In genomic region chr5:169970911-169971436, GRCh38 we compare ENCODE assay signal across 11 cellular contexts. TPM values are rescaled to one million over a fixed set of nuclear protein-coding genes. Genes with fewer than 3 reads are reported as not detected.
DNase-seq lines count a peak whose midpoint lies in the region; ATAC-seq and TF ChIP-seq lines count a peak whose summit lies in the region.
"Had no signal": no experiment of that assay in that cellular context is flagged by ENCODE, and none has a peak within 500 bp of the region (broad histone marks: within the 10 kb centered on the region; RNA-seq: fewer than 3 reads in every experiment).

No MANE protein-coding gene starts in this region.

- TF ChIP-seq EP300 in ovary (IDR thresholded peaks at IDR 0.05), result no peak

- ATAC-seq in Right ventricle myocardium inferior, result peak; percentile 54

- no peaks in the 10 kb centered on the region for H3K9me3 ChIP-seq in ovary
- H3K9me3 ChIP-seq: neutrophil had no signal

- in situ Hi-C loops in astrocyte of the cerebellum (cut with HindIII; ENCODE audit: low sequenced_read_pairs), result no loop called here

- no peaks in the 10 kb centered on the region for H3K4me1 ChIP-seq in ovary (ENCODE audit: insufficient read depth)

- H3K27ac ChIP-seq in ovary, result no peak overlapping the region
- H3K27ac ChIP-seq: neutrophil had no signal

- H3K36me3 ChIP-seq in kidney epithelial cell (ENCODE audit: control insufficient read depth, insufficient read depth, low read length) (no peaks in the 10 kb centered on the region), ovary (no peaks in the 10 kb centered on the region)

- intact Hi-C loops in Right ventricle myocardium inferior (cut with DNase I), result no loop called here
- intact Hi-C loops in cardiac septum (cut with DNase I), result no loop called here
- intact Hi-C loops in ovary (cut with DNase I), result no loop called here

- no peak for DNase-seq in Right ventricle myocardium inferior (ENCODE audit: missing footprints)
- DNase-seq in cardiac septum (ENCODE audit: low spot score), result no peak
- peak; percentile 48 for DNase-seq in astrocyte of the cerebellum (ENCODE audit: low read depth)
- DNase-seq in kidney epithelial cell (ENCODE audit: low read depth), result peak; percentile 65
- DNase-seq in ureter (ENCODE audit: low spot score), result peak; percentile 50
- DNase-seq in HuH-7 (ENCODE audit: low spot score), result no peak
- no peak for DNase-seq in ovary
- no peak for DNase-seq in NCI-H146 (lab: John Stamatoyannopoulos, UW)
- DNase-seq: activated T-cell treated with anti-CD3 and anti-CD28 coated beads, Interleukin-2, amount 50 U/mL, for 24 hours; AML-193 had no signal

- H3K27me3 ChIP-seq in kidney epithelial cell (ENCODE audit: control insufficient read depth, insufficient read depth, low read length), result no peaks in the 10 kb centered on the region
- H3K27me3 ChIP-seq in ovary, result no peaks in the 10 kb centered on the region
- H3K27me3 ChIP-seq: neutrophil had no signal

- TF ChIP-seq CTCF in astrocyte of the cerebellum (IDR thresholded peaks at IDR 0.05; ENCODE audit: low read depth, low read length, missing control alignments) (no peak), kidney epithelial cell (IDR thresholded peaks at IDR 0.05; ENCODE audit: insufficient read depth, low read length, poor library complexity, severe bottlenecking) (no peak), ovary (IDR thresholded peaks at IDR 0.05) (no peak)

- peak overlapping the region; percentile 1 for H3K4me3 ChIP-seq in astrocyte of the cerebellum (ENCODE audit: low read depth, low read length)
- H3K4me3 ChIP-seq in kidney epithelial cell (ENCODE audit: low read depth, low read length), result no peak overlapping the region
- no peak overlapping the region for H3K4me3 ChIP-seq in ovary

- no peak for TF ChIP-seq POLR2A in ovary (IDR thresholded peaks at IDR 0.05)

- WGBS in ovary, 3 donors, result 55 to 57% (median 55%) methylated on average over 7 of the region's 7 CpGs

RNA-seq across cellular contexts. Expression of gene INSYN2B, which starts 9.3 kb away (rescaled TPM):
- total RNA-seq in Right ventricle myocardium inferior, result 0.87 TPM
- not detected for total RNA-seq in cardiac septum
- total RNA-seq in kidney epithelial cell, result 0.07 and 0.17 TPM in 2 replicates
- total RNA-seq in ureter, result not detected
- total RNA-seq in ovary, result 1 to 10 TPM in 4 of 7 donors, under 1 TPM in 2, not detected in 1; 0.68 to 3.3 (median 1.2) TPM
- under 1 TPM; 0.12 to 0.92 TPM for polyA plus RNA-seq in ovary

Comparison
In these comparisons a context has a peak if more than half of its experiments do, and no peak if none do; other contexts are left out.
1. DNase-seq: peak in astrocyte of the cerebellum (single experiment), kidney epithelial cell (single experiment) and ureter (single experiment); none in Right ventricle myocardium inferior (single experiment), cardiac septum (single experiment), HuH-7 (single experiment), ovary (0 of 5) and NCI-H146 (single experiment).